ENCODE assay signal across 12 cellular contexts in the genomic region with DNA sequence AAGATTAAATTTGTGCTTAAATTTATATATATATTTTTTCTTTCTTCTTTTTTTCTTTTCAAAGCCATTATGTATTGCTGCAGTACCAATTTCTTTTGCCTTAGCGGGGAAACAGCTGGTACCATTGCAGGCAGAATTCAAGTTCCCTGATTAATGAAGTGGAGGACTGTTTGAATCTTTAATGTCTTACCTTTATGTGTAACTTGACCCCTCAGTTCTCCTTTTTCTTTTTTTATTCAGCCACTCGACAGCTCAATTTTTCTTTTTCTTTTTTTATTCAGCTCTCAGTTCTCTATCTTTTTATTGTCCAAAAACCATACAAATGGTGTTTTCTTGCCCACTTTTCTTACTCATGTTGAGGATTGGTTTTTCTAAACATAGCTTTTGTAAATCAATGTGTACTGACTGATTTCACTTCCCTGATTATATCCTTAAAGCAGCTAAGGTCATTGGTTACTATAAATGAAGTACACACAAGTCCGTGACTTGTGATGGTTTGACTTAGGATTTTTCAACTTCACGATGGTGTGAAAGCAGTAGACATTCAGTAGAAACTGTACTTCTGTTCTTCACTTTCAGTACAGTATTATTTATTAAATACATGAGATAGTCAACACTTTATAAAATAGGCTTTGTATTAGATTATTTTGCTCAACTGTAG. TPM values are rescaled to one million over a fixed set of nuclear protein-coding genes. Genes with fewer than 3 reads are reported as not detected.
DNase-seq lines count a peak whose midpoint lies in the region; ATAC-seq and TF ChIP-seq lines count a peak whose summit lies in the region.
"Had no signal": no experiment of that assay in that cellular context is flagged by ENCODE, and none has a peak within 500 bp of the region (broad histone marks: within the 10 kb centered on the region; RNA-seq: fewer than 3 reads in every experiment).

No MANE protein-coding gene starts in this region.

- H3K4me1 Mint-ChIP-seq in chondrocyte (ENCODE audit: low read depth): peaks cover 24% of the 10 kb centered on the region

- H3K4me1 ChIP-seq in left ventricle myocardium inferior (peaks cover 45% of the 10 kb centered on the region), right cardiac atrium (ENCODE audit: control insufficient read depth, insufficient read depth, low read length) (no peaks in the 10 kb centered on the region), esophagus squamous epithelium (no peaks in the 10 kb centered on the region), colonic mucosa (no peaks in the 10 kb centered on the region)

- H3K4me3 ChIP-seq in left ventricle myocardium inferior (no peak overlapping the region), right cardiac atrium (ENCODE audit: low read length) (no peak overlapping the region), esophagus squamous epithelium (no peak overlapping the region), colonic mucosa (no peak overlapping the region)
- H3K4me3 ChIP-seq: spleen had no signal

- H3K9me3 ChIP-seq in left ventricle myocardium inferior (replicated peaks) (peaks cover 17% of the 10 kb centered on the region), right cardiac atrium (ENCODE audit: control insufficient read depth, low read length) (no peaks in the 10 kb centered on the region), esophagus squamous epithelium (no peaks in the 10 kb centered on the region), colonic mucosa (no peaks in the 10 kb centered on the region)

- no peak for DNase-seq in left ventricle myocardium inferior
- DNase-seq in right cardiac atrium: no peak
- no peak for DNase-seq in esophagus squamous epithelium (lab: John Stamatoyannopoulos, UW)
- DNase-seq in colonic mucosa: no peak
- DNase-seq in NCI-H2196 (lab: John Stamatoyannopoulos, UW; ENCODE audit: unreplicated experiment): no peak
- no peak for DNase-seq in chondrocyte (ENCODE audit: low spot score)
- DNase-seq: activated CD8-positive, alpha-beta memory T cell treated with anti-CD3 and anti-CD28 coated beads, Interleukin-2, amount 50 U/mL, for 4 hours; NCI-H69; spleen had no signal

- H3K27me3 ChIP-seq in left ventricle myocardium inferior (ENCODE audit: low read depth): no peaks in the 10 kb centered on the region
- no peaks in the 10 kb centered on the region for H3K27me3 ChIP-seq in right cardiac atrium (ENCODE audit: control insufficient read depth, insufficient read depth)
- H3K27me3 ChIP-seq in esophagus squamous epithelium: no peaks in the 10 kb centered on the region
- no peaks in the 10 kb centered on the region for H3K27me3 ChIP-seq in colonic mucosa
- H3K27me3 ChIP-seq: spleen had no signal

- 80% methylated on average over 4 of the region's 4 CpGs for WGBS in right cardiac atrium
- WGBS in esophagus squamous epithelium, 2 donors: 75 to 79% methylated on average over 4 of the region's 4 CpGs

- no peaks in the 10 kb centered on the region for H3K27me3 Mint-ChIP-seq in chondrocyte (ENCODE audit: low read depth)

- H3K27ac ChIP-seq in left ventricle myocardium inferior (replicated peaks) (peak overlapping the region; percentile 75), right cardiac atrium (ENCODE audit: low read length) (no peak overlapping the region), esophagus squamous epithelium (no peak overlapping the region), colonic mucosa (no peak overlapping the region)
- H3K27ac ChIP-seq: epithelial cell of prostate, spleen had no signal

- peaks cover 7% of the 10 kb centered on the region for H3K9me3 Mint-ChIP-seq in chondrocyte (ENCODE audit: low read depth)

- no peaks in the 10 kb centered on the region for H3K36me3 Mint-ChIP-seq in chondrocyte (ENCODE audit: low read depth)

- intact Hi-C loops in left ventricle myocardium inferior (cut with micrococcal nuclease) (no loop called here), right cardiac atrium (cut with DNase I) (no loop called here), esophagus squamous epithelium (cut with DNase I) (no loop called here), colonic mucosa (cut with DNase I) (no loop called here)

- H3K36me3 ChIP-seq in left ventricle myocardium inferior (peaks cover 6% of the 10 kb centered on the region), esophagus squamous epithelium (peaks cover 0 to 6% (median 0%) of the 10 kb centered on the region in 3 donors), colonic mucosa (no peaks in the 10 kb centered on the region)

- no peak overlapping the region for H3K4me3 Mint-ChIP-seq in chondrocyte (ENCODE audit: unreplicated experiment)

- no peak overlapping the region for H3K27ac Mint-ChIP-seq in chondrocyte (ENCODE audit: unreplicated experiment)

- no peak overlapping the region for H3K9ac ChIP-seq in colonic mucosa (ENCODE audit: low read depth in 2 of 2, low read length in 2 of 2)

- TF ChIP-seq CTCF in left ventricle myocardium inferior (IDR thresholded peaks at IDR 0.05; ENCODE audit: borderline replicate concordance) (no peak), esophagus squamous epithelium (IDR thresholded peaks at IDR 0.05) (no peak), colonic mucosa (IDR thresholded peaks at IDR 0.05) (no peak), chondrocyte (IDR thresholded peaks at IDR 0.05) (no peak)

- ATAC-seq in right cardiac atrium (no peak), GM21825 (IDR thresholded peaks at IDR 0.05; ENCODE audit: unreplicated experiment) (peak; percentile 73), HG03558 (IDR thresholded peaks at IDR 0.05; ENCODE audit: extremely low read depth, unreplicated experiment) (peak; percentile 59)

- no peak for TF ChIP-seq POLR2A in esophagus squamous epithelium (IDR thresholded peaks at IDR 0.05)

RNA-seq across cellular contexts. Expression of a gene that starts 22.8 kb away (rescaled TPM):
- total RNA-seq in left ventricle myocardium inferior: 57.1 TPM
- 10 to 100 TPM; 55.7 to 59.8 (median 57.5) TPM for total RNA-seq in right cardiac atrium
- polyA plus RNA-seq in right cardiac atrium: 33.3 TPM
- total RNA-seq in esophagus squamous epithelium: 10 to 100 TPM; 27.6 to 44.2 (median 37.7) TPM
- total RNA-seq in colonic mucosa: 10 to 100 TPM; 66.9 to 67.7 TPM
- total RNA-seq in chondrocyte: 62.5 to 79.8 TPM (median 64.3 TPM) in 3 replicates

Comparison
In these comparisons a context has a peak if more than half of its experiments do, and no peak if none do; other contexts are left out.
1. ATAC-seq: peak in GM21825 (single experiment) and HG03558 (single experiment); none in right cardiac atrium (0 of 2).